8 cellular contexts compared by ENCODE assay signal in the genomic region with DNA sequence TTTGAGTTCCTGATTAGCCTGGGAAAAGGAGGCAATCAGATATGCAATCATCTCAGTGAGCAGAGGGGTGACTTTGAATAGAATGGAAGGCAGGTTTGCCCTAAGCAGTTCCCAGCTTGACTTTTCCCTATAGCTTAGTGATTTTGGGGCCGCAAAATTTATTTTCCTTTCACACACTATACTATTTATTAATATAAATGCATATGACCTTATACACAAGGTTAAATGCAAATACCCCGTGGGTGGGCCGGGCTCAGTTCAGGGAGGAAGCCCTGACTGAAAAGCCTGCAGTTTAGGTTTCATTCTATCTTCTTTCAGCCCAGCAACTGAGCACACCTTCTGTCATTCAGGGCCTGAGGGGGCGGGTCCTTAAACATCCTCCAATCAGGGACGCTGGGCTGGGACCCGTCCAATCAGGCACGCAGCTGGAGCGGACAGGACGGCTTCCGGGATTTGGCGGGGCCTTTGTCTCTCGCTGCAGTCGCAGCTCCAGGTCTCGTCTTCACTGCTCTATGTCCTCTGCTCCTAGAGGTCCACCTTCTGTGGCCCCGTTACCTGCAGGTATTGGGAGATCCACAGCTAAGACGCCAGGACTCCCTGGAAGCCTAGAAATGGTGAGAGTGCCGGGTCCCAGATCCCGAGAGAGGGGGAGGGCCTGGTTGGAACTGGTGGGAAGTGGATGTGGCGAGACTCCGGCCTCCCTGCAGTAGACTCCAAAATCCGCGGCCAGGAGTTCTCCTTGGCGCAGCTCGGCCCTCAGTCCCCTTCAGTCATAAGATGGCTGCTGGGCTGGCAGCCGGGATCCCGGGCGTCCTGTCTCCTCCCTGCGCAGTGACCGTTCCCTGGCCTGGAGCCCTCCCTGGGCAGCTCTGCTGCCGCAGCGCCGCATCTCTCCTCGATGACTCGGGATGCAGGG. TPM values are rescaled to one million over a fixed set of nuclear protein-coding genes. Genes with fewer than 3 reads are reported as not detected.
DNase-seq lines count a peak whose midpoint lies in the region; ATAC-seq and TF ChIP-seq lines count a peak whose summit lies in the region.

A gene (plus strand): TSS at position 468 of the 916 bp plus-strand sequence. CDS start 45 bp downstream, at position 513.

- H3K27ac ChIP-seq in coronary artery = peak within 1 kb of the TSS; percentile 62 to 72

- no peaks in the 10 kb centered on the region for H3K4me1 ChIP-seq in BE2C

- TF ChIP-seq CTCF in BE2C (IDR thresholded peaks at IDR 0.05; ENCODE audit: low read depth, low read length) (no peak), coronary artery (IDR thresholded peaks at IDR 0.05) (no peak)

- ATAC-seq in HG03457 (IDR thresholded peaks at IDR 0.05; ENCODE audit: unreplicated experiment) = peak; percentile 98
- ATAC-seq in left lobe of liver = peak; percentile 99

- no peaks in the 10 kb centered on the region for H3K9me3 ChIP-seq in BE2C

- no peaks in the 10 kb centered on the region; the same call in 1 of the 2 replicates for H3K27me3 ChIP-seq in BE2C

- no peaks in the 10 kb centered on the region for H3K36me3 ChIP-seq in BE2C

- peak; percentile 94 for DNase-seq in BE2C
- DNase-seq in GM19240 (ENCODE audit: insufficient read length, low spot score) = peak; percentile 72
- peak; percentile 86 to 87 for DNase-seq in NCI-H524 (lab: John Stamatoyannopoulos, UW)
- peak; percentile 87 to 91 for DNase-seq in activated CD4-positive, alpha-beta T cell treated with anti-CD3 and anti-CD28 coated beads for 4 hours
- DNase-seq in coronary artery (ENCODE audit: low spot score) = peak; percentile 91
- peak; percentile 94 for DNase-seq in left lobe of liver (ENCODE audit: low spot score)
- peak; percentile 89 to 92 for DNase-seq in stimulated activated CD4-positive, alpha-beta T cell treated with anti-CD3 and anti-CD28 coated beads, Interleukin-2, amount 100 ng/mL, for 24 hours

- H3K4me3 ChIP-seq in BE2C (ENCODE audit: low read depth, low read length) (peak within 1 kb of the TSS; percentile 89), coronary artery (peak within 1 kb of the TSS; percentile 74)

RNA-seq across cellular contexts. Expression of the gene that starts here (rescaled TPM):
- 1.7 TPM for polyA plus RNA-seq in BE2C (2012; ENCODE audit: insufficient read depth, insufficient read length, low read depth)
- total RNA-seq in left lobe of liver = 0.48 TPM

Comparison
In these comparisons a context has a peak if more than half of its experiments do, and no peak if none do; other contexts are left out.
1. Peak in every context shown above with its lines: DNase-seq, ATAC-seq, H3K4me3 ChIP-seq and H3K27ac ChIP-seq.
2. Peak in DNase-seq and ATAC-seq in left lobe of liver; RNA of the gene not detected or under 1 TPM.